ENCODE assay signal across 1 cellular context in genomic region chr10:110865804-110866482, GRCh38.
TF ChIP-seq lines count a peak whose summit lies in the region.

No MANE protein-coding gene starts in this region.

TF ChIP-seq in GM23338, 12 proteins besides CTCF, POLR2A, EP300 and RAD21 (continued from another document):
- TF ChIP-seq ZNF462 (CRISPR knock-in tag; IDR thresholded peaks at IDR 0.05) (no peak), REST (IDR thresholded peaks at IDR 0.05; ENCODE audit: unreplicated experiment) (no peak)
